Comparison of ENCODE assay signal across 1 cellular context in genomic region chr1:37096523-37096922, GRCh38.
A peak's percentile ranks its signal among the peaks of the same experiment; 100 is the strongest.
TF ChIP-seq lines count a peak whose summit lies in the region.

No MANE protein-coding gene starts in this region.

TF ChIP-seq in HepG2, 621 proteins besides CTCF, POLR2A, EP300 and RAD21 (continued from another document):
- no peak for TF ChIP-seq ZHX1 (CRISPR knock-in tag; IDR thresholded peaks at IDR 0.05; ENCODE audit: low read depth)
- TF ChIP-seq ATRX (CRISPR knock-in tag; IDR thresholded peaks at IDR 0.05; ENCODE audit: borderline replicate concordance): no peak
- no peak for TF ChIP-seq PRPF4 (IDR thresholded peaks at IDR 0.05; ENCODE audit: low read depth, low read length, poor library complexity, severe bottlenecking)
- TF ChIP-seq ADNP (CRISPR knock-in tag; IDR thresholded peaks at IDR 0.05): no peak
- TF ChIP-seq POLR2AphosphoS5 (IDR thresholded peaks at IDR 0.05; ENCODE audit: low read depth, low read length): no peak
- TF ChIP-seq CEBPB (IDR thresholded peaks at IDR 0.05; ENCODE audit: borderline replicate concordance, low read depth, low read length): peak; percentile 30; the same call in 1 of the 2 replicates
- peak; percentile 20; the same call in 1 of the 2 replicates for TF ChIP-seq STAG1 (CRISPR knock-in tag; IDR thresholded peaks at IDR 0.05)
- TF ChIP-seq ZFP90 (CRISPR knock-in tag; IDR thresholded peaks at IDR 0.05; ENCODE audit: borderline replicate concordance): no peak
- TF ChIP-seq PRDM4 (CRISPR knock-in tag; IDR thresholded peaks at IDR 0.05; ENCODE audit: borderline replicate concordance): no peak
- no peak for TF ChIP-seq ZNF607 (CRISPR knock-in tag; IDR thresholded peaks at IDR 0.05; ENCODE audit: borderline replicate concordance)
